Comparison of ENCODE assay signal across 9 cellular contexts in genomic region chr10:48804740-48805182, GRCh38.
A peak's percentile ranks its signal among the peaks of the same experiment; 100 is the strongest.
DNase-seq lines count a peak whose midpoint lies in the region; ATAC-seq and TF ChIP-seq lines count a peak whose summit lies in the region.
"Had no signal": no experiment of that assay in that cellular context is flagged by ENCODE, and none has a peak within 500 bp of the region (broad histone marks: within the 10 kb centered on the region; RNA-seq: fewer than 3 reads in every experiment).

No MANE protein-coding gene starts in this region.

- peaks cover 62% of the 10 kb centered on the region for H3K4me1 Mint-ChIP-seq in activated T-cell treated with anti-CD3 and anti-CD28 coated beads, Interleukin-2, amount 50 U/mL, for 24 hours (ENCODE audit: low read depth)
- peaks cover 44% of the 10 kb centered on the region for H3K4me1 Mint-ChIP-seq in activated T-cell treated with anti-CD3 and anti-CD28 coated beads, Interleukin-2, amount 50 U/mL, for 72 hours (ENCODE audit: low read depth)
- peaks cover 73% of the 10 kb centered on the region for H3K4me1 Mint-ChIP-seq in activated naive CD8-positive, alpha-beta T cell treated with anti-CD3 and anti-CD28 coated beads, Interleukin-2, amount 10 ng/mL, durations not matched to agents 7 days and 5 days
- H3K4me1 Mint-ChIP-seq in stimulated activated memory B cell treated with anti-CD40 and anti-IgM and Interleukin-4, amounts not matched to agents 10 μg/mL and 1 μg/mL and 100 μg/mL, for 72 hours = peaks cover 59% of the 10 kb centered on the region

- POLR2A ChIA-PET in activated naive CD8-positive, alpha-beta T cell treated with anti-CD3 and anti-CD28 coated beads, Interleukin-2, amount 10 ng/mL, durations not matched to agents 7 days and 5 days (lab: Charles Lee) = interaction anchor here (0.7 to 3.7 kb wide), 3 partner anchors 12 to 13 kb away, joined by 3 to 18 read pairs (median 4); no protein-coding TSS in a partner anchor
- POLR2A ChIA-PET in RWPE1 (lab: Yijun Ruan, JAX; ENCODE audit: low non-redundant PET) = no interaction called here

- no peak overlapping the region for H3K27ac ChIP-seq in RWPE1
- H3K27ac ChIP-seq: KMS-11 had no signal

- DNase-seq in activated T-cell treated with anti-CD3 and anti-CD28 coated beads, Interleukin-2, amount 50 U/mL, for 24 hours = no peak
- DNase-seq in activated T-cell treated with anti-CD3 and anti-CD28 coated beads, Interleukin-2, amount 50 U/mL, for 72 hours = no peak
- DNase-seq in KG1 (lab: John Stamatoyannopoulos, UW) = peak; percentile 53
- no peak for DNase-seq in activated naive CD8-positive, alpha-beta T cell treated with anti-CD3 and anti-CD28 coated beads, Interleukin-2, amount 10 ng/mL, durations not matched to agents 7 days and 5 days
- DNase-seq in RWPE1 (ENCODE audit: low spot score) = no peak
- no peak for DNase-seq in stimulated activated CD4-positive, alpha-beta T cell treated with anti-CD3 and anti-CD28 coated beads, Interleukin-4, amount 100 ng/mL, for 1 hour

- H3K36me3 Mint-ChIP-seq in activated T-cell treated with anti-CD3 and anti-CD28 coated beads, Interleukin-2, amount 50 U/mL, for 24 hours (ENCODE audit: low read depth) = no peaks in the 10 kb centered on the region
- H3K36me3 Mint-ChIP-seq in activated T-cell treated with anti-CD3 and anti-CD28 coated beads, Interleukin-2, amount 50 U/mL, for 72 hours (ENCODE audit: insufficient read depth in 2 of 2) = peaks cover 6 to 9% of the 10 kb centered on the region in 2 donors
- H3K36me3 Mint-ChIP-seq in activated naive CD8-positive, alpha-beta T cell treated with anti-CD3 and anti-CD28 coated beads, Interleukin-2, amount 10 ng/mL, durations not matched to agents 7 days and 5 days = peaks cover 8% of the 10 kb centered on the region
- H3K36me3 Mint-ChIP-seq in stimulated activated memory B cell treated with anti-CD40 and anti-IgM and Interleukin-4, amounts not matched to agents 10 μg/mL and 1 μg/mL and 100 μg/mL, for 72 hours = peaks cover 48% of the 10 kb centered on the region

- peaks cover 6% of the 10 kb centered on the region for H3K9me3 Mint-ChIP-seq in activated T-cell treated with anti-CD3 and anti-CD28 coated beads, Interleukin-2, amount 50 U/mL, for 24 hours
- H3K9me3 Mint-ChIP-seq in activated T-cell treated with anti-CD3 and anti-CD28 coated beads, Interleukin-2, amount 50 U/mL, for 72 hours = peaks cover 6% of the 10 kb centered on the region in 2 donors
- H3K9me3 Mint-ChIP-seq in activated naive CD8-positive, alpha-beta T cell treated with anti-CD3 and anti-CD28 coated beads, Interleukin-2, amount 10 ng/mL, durations not matched to agents 7 days and 5 days = peaks cover 3% of the 10 kb centered on the region
- peaks cover 6% of the 10 kb centered on the region for H3K9me3 Mint-ChIP-seq in stimulated activated memory B cell treated with anti-CD40 and anti-IgM and Interleukin-4, amounts not matched to agents 10 μg/mL and 1 μg/mL and 100 μg/mL, for 72 hours

- TF ChIP-seq CTCF in RWPE1 (conservative IDR thresholded peaks at IDR 0.05; ENCODE audit: low read depth) = no peak

- no peak for ATAC-seq in activated T-cell treated with anti-CD3 and anti-CD28 coated beads, Interleukin-2, amount 50 U/mL, for 72 hours (replicated peaks in 1 of 2)
- ATAC-seq in activated naive CD8-positive, alpha-beta T cell treated with anti-CD3 and anti-CD28 coated beads, Interleukin-2, amount 10 ng/mL, durations not matched to agents 7 days and 5 days (ENCODE audit: low read depth) = peak; percentile 39
- peak; percentile 75 for ATAC-seq in stimulated activated memory B cell treated with anti-CD40 and anti-IgM and Interleukin-4, amounts not matched to agents 10 μg/mL and 1 μg/mL and 100 μg/mL, for 72 hours
- no peak for ATAC-seq in GM18517 (IDR thresholded peaks at IDR 0.05; ENCODE audit: unreplicated experiment)

- H3K27ac Mint-ChIP-seq in activated T-cell treated with anti-CD3 and anti-CD28 coated beads, Interleukin-2, amount 50 U/mL, for 24 hours = peak overlapping the region; percentile 38
- no peak overlapping the region for H3K27ac Mint-ChIP-seq in activated T-cell treated with anti-CD3 and anti-CD28 coated beads, Interleukin-2, amount 50 U/mL, for 72 hours
- H3K27ac Mint-ChIP-seq in activated naive CD8-positive, alpha-beta T cell treated with anti-CD3 and anti-CD28 coated beads, Interleukin-2, amount 10 ng/mL, durations not matched to agents 7 days and 5 days = peak overlapping the region; percentile 85
- peak overlapping the region; percentile 87 for H3K27ac Mint-ChIP-seq in stimulated activated memory B cell treated with anti-CD40 and anti-IgM and Interleukin-4, amounts not matched to agents 10 μg/mL and 1 μg/mL and 100 μg/mL, for 72 hours

- no peak overlapping the region for H3K4me3 Mint-ChIP-seq in activated T-cell treated with anti-CD3 and anti-CD28 coated beads, Interleukin-2, amount 50 U/mL, for 24 hours
- peak overlapping the region in 1 of 2 donors; percentile 18 for H3K4me3 Mint-ChIP-seq in activated T-cell treated with anti-CD3 and anti-CD28 coated beads, Interleukin-2, amount 50 U/mL, for 72 hours
- H3K4me3 Mint-ChIP-seq in activated naive CD8-positive, alpha-beta T cell treated with anti-CD3 and anti-CD28 coated beads, Interleukin-2, amount 10 ng/mL, durations not matched to agents 7 days and 5 days = peak overlapping the region; percentile 69
- peak overlapping the region; percentile 28 for H3K4me3 Mint-ChIP-seq in stimulated activated memory B cell treated with anti-CD40 and anti-IgM and Interleukin-4, amounts not matched to agents 10 μg/mL and 1 μg/mL and 100 μg/mL, for 72 hours

- CTCF ChIA-PET in RWPE1 (lab: Yijun Ruan, JAX) = no interaction called here

- peaks cover 11% of the 10 kb centered on the region for H3K27me3 Mint-ChIP-seq in activated T-cell treated with anti-CD3 and anti-CD28 coated beads, Interleukin-2, amount 50 U/mL, for 24 hours
- no peaks in the 10 kb centered on the region for H3K27me3 Mint-ChIP-seq in activated T-cell treated with anti-CD3 and anti-CD28 coated beads, Interleukin-2, amount 50 U/mL, for 72 hours (ENCODE audit: low read depth)
- no peaks in the 10 kb centered on the region for H3K27me3 Mint-ChIP-seq in activated naive CD8-positive, alpha-beta T cell treated with anti-CD3 and anti-CD28 coated beads, Interleukin-2, amount 10 ng/mL, durations not matched to agents 7 days and 5 days
- no peaks in the 10 kb centered on the region for H3K27me3 Mint-ChIP-seq in stimulated activated memory B cell treated with anti-CD40 and anti-IgM and Interleukin-4, amounts not matched to agents 10 μg/mL and 1 μg/mL and 100 μg/mL, for 72 hours

Comparison
In these comparisons a context has a peak if more than half of its experiments do, and no peak if none do; other contexts are left out.
1. ATAC-seq: peak in activated naive CD8-positive, alpha-beta T cell treated with anti-CD3 and anti-CD28 coated beads, Interleukin-2, amount 10 ng/mL, durations not matched to agents 7 days and 5 days (single experiment) and stimulated activated memory B cell treated with anti-CD40 and anti-IgM and Interleukin-4, amounts not matched to agents 10 μg/mL and 1 μg/mL and 100 μg/mL, for 72 hours (single experiment); none in activated T-cell treated with anti-CD3 and anti-CD28 coated beads, Interleukin-2, amount 50 U/mL, for 72 hours (0 of 2) and GM18517 (single experiment).